In the genomic region with DNA sequence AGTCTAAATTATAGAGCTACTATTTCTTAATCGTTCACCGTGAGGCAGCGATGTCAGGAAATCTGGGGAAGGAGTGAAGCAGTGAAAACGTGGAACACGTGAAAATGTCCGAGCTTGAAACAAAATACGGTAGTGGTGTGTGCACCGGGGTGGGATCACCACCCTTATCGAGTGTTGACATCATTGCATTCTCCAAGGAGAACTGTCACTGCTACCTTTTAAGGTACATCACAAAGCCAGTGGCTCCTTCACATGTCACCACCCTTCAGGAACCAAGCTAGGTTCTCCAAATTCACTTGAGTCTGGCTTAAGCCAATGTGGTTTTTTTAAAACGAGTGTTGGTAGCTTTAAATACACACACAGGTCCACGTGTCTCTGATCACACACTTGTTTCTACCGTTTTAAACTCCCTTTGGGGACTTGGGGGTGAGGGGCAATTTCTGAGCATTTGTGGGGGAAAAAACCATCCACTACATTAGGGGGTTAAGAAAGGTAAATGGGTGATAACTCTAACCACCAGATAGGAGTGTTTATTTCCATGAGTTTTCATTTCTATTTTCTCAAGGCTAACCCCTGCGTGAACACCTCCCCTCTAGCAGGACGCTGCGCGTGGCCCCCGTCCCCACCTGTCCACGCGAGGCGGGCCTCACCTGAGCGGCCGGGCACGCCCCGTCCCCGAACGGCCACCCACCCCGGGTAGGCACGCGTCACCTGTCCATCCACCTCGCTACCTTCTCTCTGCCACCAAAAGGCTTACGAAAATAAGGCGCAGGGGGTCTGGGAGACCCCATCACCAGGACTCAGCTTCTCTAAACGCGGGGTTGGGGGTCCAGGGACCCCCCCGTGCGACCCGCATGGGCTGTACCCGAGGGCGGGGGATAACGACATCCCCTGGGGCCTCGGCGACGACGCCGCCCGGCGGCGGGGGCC, we compare ENCODE assay signal across 8 cellular contexts. TPM values are rescaled to one million over a fixed set of nuclear protein-coding genes. Genes with fewer than 3 reads are reported as not detected.
DNase-seq lines count a peak whose midpoint lies in the region; ATAC-seq and TF ChIP-seq lines count a peak whose summit lies in the region.

No MANE protein-coding gene starts in this region.

- no peak for DNase-seq in BJ (ENCODE audit: low read depth)
- DNase-seq in NOMO-1 treated with dmso at 0.1 percent for 144 hours (lab: John Stamatoyannopoulos, UW; ENCODE audit: unreplicated experiment) = peak; percentile 49
- peak; percentile 25 for DNase-seq in activated T-helper 2 cell treated with anti-CD3 and anti-CD28 coated beads, Interferon-gamma antibody, Interleukin-2, Interleukin-4, amounts not matched to agents 10 μg/mL and 5 μg/mL and 100 μg/mL, durations not matched to agents 14 hours and 24 hours and 36 hours (ENCODE audit: low spot score)
- DNase-seq in fibroblast of the conjunctiva (ENCODE audit: low read depth) = peak; percentile 17
- DNase-seq in omental fat pad (ENCODE audit: low spot score) = no peak
- DNase-seq in NCI-H2107 (lab: John Stamatoyannopoulos, UW) = no peak

- H3K27me3 ChIP-seq in BJ (ENCODE audit: control insufficient read depth, insufficient read depth, low read length) = no peaks in the 10 kb centered on the region

- peak overlapping the region; percentile 91 for H3K27ac Mint-ChIP-seq in activated T-helper 2 cell treated with anti-CD3 and anti-CD28 coated beads, Interferon-gamma antibody, Interleukin-2, Interleukin-4, amounts not matched to agents 10 μg/mL and 5 μg/mL and 100 μg/mL, durations not matched to agents 14 hours and 24 hours and 36 hours

- POLR2A ChIA-PET in BJ (lab: Charles Lee) = interaction anchor here (0.6 to 1.1 kb wide), 2 partner anchors 239 to 1078 kb away, joined by 3 to 12 read pairs; no protein-coding TSS in a partner anchor

- intact Hi-C loops in activated T-helper 2 cell treated with anti-CD3 and anti-CD28 coated beads, Interferon-gamma antibody, Interleukin-2, Interleukin-4, amounts not matched to agents 10 μg/mL and 5 μg/mL and 100 μg/mL, durations not matched to agents 14 hours and 24 hours and 36 hours (cut with micrococcal nuclease) = loop anchor here (2.0 to 5.0 kb wide), 3 partner anchors 49 to 239 kb away; no protein-coding TSS in a partner anchor

- H3K36me3 Mint-ChIP-seq in activated T-helper 2 cell treated with anti-CD3 and anti-CD28 coated beads, Interferon-gamma antibody, Interleukin-2, Interleukin-4, amounts not matched to agents 10 μg/mL and 5 μg/mL and 100 μg/mL, durations not matched to agents 14 hours and 24 hours and 36 hours (ENCODE audit: low read depth) = peaks cover 21% of the 10 kb centered on the region

- H3K36me3 ChIP-seq in BJ (ENCODE audit: control insufficient read depth, insufficient read depth, low read length) = no peaks in the 10 kb centered on the region; the same call in 1 of the 2 replicates

- peak; percentile 24 for TF ChIP-seq POLR2A in GM18951 (IDR thresholded peaks at IDR 0.05; ENCODE audit: extremely low read depth, insufficient read depth, insufficient read length)

- H3K9me3 Mint-ChIP-seq in activated T-helper 2 cell treated with anti-CD3 and anti-CD28 coated beads, Interferon-gamma antibody, Interleukin-2, Interleukin-4, amounts not matched to agents 10 μg/mL and 5 μg/mL and 100 μg/mL, durations not matched to agents 14 hours and 24 hours and 36 hours = no peaks in the 10 kb centered on the region

- peak; percentile 25 for ATAC-seq in HG03139 (IDR thresholded peaks at IDR 0.05; ENCODE audit: unreplicated experiment)
- peak; percentile 33 for ATAC-seq in omental fat pad (ENCODE audit: low FRiP score)

- in situ Hi-C loops in GM18951 (cut with MboI; ENCODE audit: low sequenced_read_pairs, unreplicated experiment) = no loop called here

- TF ChIP-seq CTCF in BJ (IDR thresholded peaks at IDR 0.05; ENCODE audit: insufficient read depth, low read depth, low read length) = no peak
- no peak for TF ChIP-seq CTCF in omental fat pad (IDR thresholded peaks at IDR 0.05)

- CTCF ChIA-PET in BJ (lab: Yijun Ruan, JAX) = interaction anchor here (0.6 to 1.6 kb wide), 6 partner anchors 117 to 944 kb away, joined by 3 to 4 read pairs (median 3); no protein-coding TSS in a partner anchor

- H3K4me3 Mint-ChIP-seq in activated T-helper 2 cell treated with anti-CD3 and anti-CD28 coated beads, Interferon-gamma antibody, Interleukin-2, Interleukin-4, amounts not matched to agents 10 μg/mL and 5 μg/mL and 100 μg/mL, durations not matched to agents 14 hours and 24 hours and 36 hours (ENCODE audit: low read depth) = peak overlapping the region; percentile 88

- H3K27me3 Mint-ChIP-seq in activated T-helper 2 cell treated with anti-CD3 and anti-CD28 coated beads, Interferon-gamma antibody, Interleukin-2, Interleukin-4, amounts not matched to agents 10 μg/mL and 5 μg/mL and 100 μg/mL, durations not matched to agents 14 hours and 24 hours and 36 hours (ENCODE audit: low read depth) = no peaks in the 10 kb centered on the region

- H3K4me1 Mint-ChIP-seq in activated T-helper 2 cell treated with anti-CD3 and anti-CD28 coated beads, Interferon-gamma antibody, Interleukin-2, Interleukin-4, amounts not matched to agents 10 μg/mL and 5 μg/mL and 100 μg/mL, durations not matched to agents 14 hours and 24 hours and 36 hours (ENCODE audit: low read depth) = peaks cover 24% of the 10 kb centered on the region

- peak overlapping the region; percentile 85 for H3K4me3 ChIP-seq in BJ (ENCODE audit: low read depth, low read length)

RNA-seq across cellular contexts. Expression of gene PRDM15, which starts 1.0 kb away (rescaled TPM):
- polyA plus RNA-seq in BJ (2011; rRNA removed) = 4.5 and 7.6 TPM in 2 replicates
- 7.1 and 7.4 TPM in 2 replicates for polyA minus RNA-seq in BJ (2011; rRNA and poly(A)+ RNA removed)
- total RNA-seq in activated T-helper 2 cell treated with anti-CD3 and anti-CD28 coated beads, Interferon-gamma antibody, Interleukin-2, Interleukin-4, amounts not matched to agents 10 μg/mL and 5 μg/mL and 100 μg/mL, durations not matched to agents 14 hours and 24 hours and 36 hours = 16.2 and 18.2 TPM in 2 replicates
- 10 to 100 TPM in 2 of 4 donors, 1 to 10 TPM in 2; 5.3 to 20.8 (median 13.6) TPM for total RNA-seq in omental fat pad

Comparison
In these comparisons a context has a peak if more than half of its experiments do, and no peak if none do; other contexts are left out.
1. DNase-seq: peak in NOMO-1 treated with dmso at 0.1 percent for 144 hours (single experiment), activated T-helper 2 cell treated with anti-CD3 and anti-CD28 coated beads, Interferon-gamma antibody, Interleukin-2, Interleukin-4, amounts not matched to agents 10 μg/mL and 5 μg/mL and 100 μg/mL, durations not matched to agents 14 hours and 24 hours and 36 hours (single experiment) and fibroblast of the conjunctiva (single experiment); none in BJ (single experiment), omental fat pad (single experiment) and NCI-H2107 (single experiment).